In genomic region chr17:9109933-9110332, GRCh38 we compare ENCODE assay signal across 19 cellular contexts.
A peak's percentile ranks its signal among the peaks of the same experiment; 100 is the strongest.
DNase-seq lines count a peak whose midpoint lies in the region; ATAC-seq, FAIRE-seq and TF ChIP-seq lines count a peak whose summit lies in the region.
"Had no signal": no experiment of that assay in that cellular context is flagged by ENCODE, and none has a peak within 500 bp of the region (broad histone marks: within the 10 kb centered on the region; RNA-seq: fewer than 3 reads in every experiment).

No MANE protein-coding gene starts in this region.

- DNase-seq in activated effector memory CD4-positive, alpha-beta T cell treated with anti-CD3 and anti-CD28 coated beads, Interleukin-2, amount 50 U/mL, for 16 hours, result peak; percentile 25
- DNase-seq in activated effector memory CD4-positive, alpha-beta T cell treated with Interleukin-2 at 50 U/mL for 16 hours, result no peak
- no peak for DNase-seq in H1 (ENCODE audit: low read depth in 1 of 2, low spot score in 2 of 2)
- peak; percentile 13 for DNase-seq in iPS DF 6.9 (ENCODE audit: low read depth, low spot score)
- no peak for DNase-seq in NCI-H345 treated with DMSO at 0.1 percent for 48 hours (lab: John Stamatoyannopoulos, UW; ENCODE audit: unreplicated experiment)
- DNase-seq in pons (ENCODE audit: low spot score), result no peak
- DNase-seq: CD4-positive, alpha-beta memory T cell; DMS153; DMS79; GDM1; GM23248 had no signal

- no peak overlapping the region for H3K18ac ChIP-seq in H1 (ENCODE audit: extremely low read depth, low read length)

- H3K4me3 ChIP-seq in H1 (ENCODE audit: extremely low read depth in 1 of 4, insufficient read depth in 2 of 4, low read depth in 3 of 4, low read length in 4 of 4), result no peak overlapping the region
- no peak overlapping the region for H3K4me3 ChIP-seq in iPS DF 6.9 (ENCODE audit: low read length)
- H3K4me3 ChIP-seq: BLaER1, GM23248, HAP-1 had no signal

- H3K56ac ChIP-seq in H1 (replicated peaks; ENCODE audit: insufficient read length, low read depth, low read length), result no peak overlapping the region

- no peak overlapping the region for H2BK5ac ChIP-seq in H1 (ENCODE audit: low read depth, low read length)

- no peak for TF ChIP-seq POLR2A in H1 (IDR thresholded peaks at IDR 0.05; ENCODE audit: control extremely low read depth in 1 of 2, low read depth in 2 of 2, low read length in 2 of 2)

- H2BK15ac ChIP-seq in H1 (ENCODE audit: low read length), result no peak overlapping the region

- no peak overlapping the region for H3K27ac ChIP-seq in H1 (ENCODE audit: low read depth, low read length)
- H3K27ac ChIP-seq in iPS DF 6.9 (ENCODE audit: low read length), result no peak overlapping the region
- H3K27ac ChIP-seq: 22Rv1, BLaER1, GM23248 had no signal

- CTCF ChIA-PET in H1 (lab: Charles Lee; ENCODE audit: partially characterized antibody), result interaction anchor here (0.6 to 1.6 kb wide), 5 partner anchors 12 to 619 kb away, joined by 3 to 6 read pairs (median 3); no protein-coding TSS in a partner anchor

- H3K79me2 ChIP-seq in H1 (ENCODE audit: control insufficient read depth in 1 of 2, insufficient read depth in 2 of 2, low read length in 2 of 2), result no peaks in the 10 kb centered on the region

- POLR2A ChIA-PET in H1 (lab: Charles Lee; ENCODE audit: partially characterized antibody), result no interaction called here

- no peak overlapping the region for H3K23ac ChIP-seq in H1 (ENCODE audit: insufficient read length)

- FAIRE-seq in H1 (lab: Jason Lieb, UNC), result no peak
- FAIRE-seq: GM12892, GM18507, HepG2 had no signal

- ATAC-seq in GM21619 (IDR thresholded peaks at IDR 0.05; ENCODE audit: unreplicated experiment), result no peak
- no peak for ATAC-seq in GM19395 (IDR thresholded peaks at IDR 0.05; ENCODE audit: unreplicated experiment)
- ATAC-seq: HepG2 had no signal

- no peak overlapping the region; a peak in 1 of 4 replicates for H3K4me2 ChIP-seq in H1 (ENCODE audit: insufficient read depth in 1 of 2, low read depth in 2 of 2, low read length in 2 of 2)
- H3K4me2 ChIP-seq: BLaER1 had no signal

- no peak overlapping the region for H2AFZ ChIP-seq in H1 (ENCODE audit: low read length)
- H2AFZ ChIP-seq: GM23248 had no signal

- H3K4me1 ChIP-seq in H1 (replicated peaks in 1 of 4; ENCODE audit: control insufficient read depth in 3 of 4, insufficient read depth in 4 of 4, low read length in 3 of 4), result peaks cover 0 to 15% (median 4%) of the 10 kb centered on the region in 4 experiments; a peak in 4 of 7 replicates
- H3K4me1 ChIP-seq in iPS DF 6.9 (ENCODE audit: control insufficient read depth, insufficient read depth, low read length), result no peaks in the 10 kb centered on the region; the same call in 1 of the 2 replicates

- no peak overlapping the region for H2AK5ac ChIP-seq in H1 (ENCODE audit: low read depth, low read length)

- H3K79me1 ChIP-seq in H1 (ENCODE audit: low read depth, low read length), result no peaks in the 10 kb centered on the region

- no peak overlapping the region for H2BK120ac ChIP-seq in H1 (replicated peaks; ENCODE audit: low read depth, low read length)

- no peak overlapping the region for H2BK12ac ChIP-seq in H1 (ENCODE audit: low read depth, low read length)

- no peak for TF ChIP-seq RAD21 in H1 (IDR thresholded peaks at IDR 0.05 in 1 of 2, conservative IDR thresholded peaks at IDR 0.05 in 1 of 2; ENCODE audit: low read depth in 2 of 2, low read length in 2 of 2)

- no peak overlapping the region for H3K9ac ChIP-seq in H1 (replicated peaks in 1 of 4; ENCODE audit: extremely low read depth in 1 of 4, low read depth in 3 of 4, low read length in 3 of 4)
- H3K9ac ChIP-seq: BLaER1, GM23248 had no signal

- no peaks in the 10 kb centered on the region for H4K20me1 ChIP-seq in H1 (replicated peaks in 1 of 2; ENCODE audit: control insufficient read depth in 1 of 2, insufficient read depth in 2 of 2, low read length in 2 of 2)
- H4K20me1 ChIP-seq: BLaER1 had no signal

- no peak overlapping the region for H4K91ac ChIP-seq in H1 (replicated peaks; ENCODE audit: insufficient read length, low read length)

- TF ChIP-seq EP300 in H1 (IDR thresholded peaks at IDR 0.05; ENCODE audit: borderline replicate concordance in 1 of 2, low read depth in 2 of 2, low read length in 2 of 2), result no peak

- H2BK20ac ChIP-seq in H1 (ENCODE audit: low read length), result peak overlapping the region; percentile 8; the same call in 1 of the 2 replicates

- no peak overlapping the region for H3K4ac ChIP-seq in H1 (replicated peaks; ENCODE audit: insufficient read length, low read depth, low read length)

- H3K36me3 ChIP-seq in H1 (ENCODE audit: control insufficient read depth in 2 of 4, insufficient read depth in 4 of 4, low read length in 3 of 4), result no peaks in the 10 kb centered on the region
- no peaks in the 10 kb centered on the region for H3K36me3 ChIP-seq in iPS DF 6.9 (ENCODE audit: control insufficient read depth, insufficient read depth, low read length)
- H3K36me3 ChIP-seq: BLaER1, HAP-1 had no signal

- H3K14ac ChIP-seq in H1 (ENCODE audit: insufficient read length), result no peak overlapping the region

- H4K8ac ChIP-seq in H1 (ENCODE audit: extremely low read depth, insufficient read depth, low read length), result no peak overlapping the region

- 25% methylated on average over 3 of the region's 4 CpGs; no CpG with 5 or more reads in 1 of the 2 experiments for WGBS in H1 (ENCODE audit: extremely low coverage in 1 of 2, insufficient coverage in 1 of 2, insufficient read length in 1 of 2, insufficient replicate concordance in 2 of 2, low coverage in 1 of 2, low lambda C conversion rate in 2 of 2, missing lambda C conversion rate in 1 of 2), 2 experiments
- WGBS in iPS DF 6.9 (ENCODE audit: insufficient coverage, insufficient read length), result no CpG with 5 or more reads among the region's 4 CpGs

- H3K23me2 ChIP-seq in H1 (ENCODE audit: low read depth, low read length), result no peaks in the 10 kb centered on the region

- no peak for TF ChIP-seq CTCF in H1 (IDR thresholded peaks at IDR 0.05; ENCODE audit: control extremely low read depth in 1 of 3, insufficient read depth in 1 of 3, low read depth in 1 of 3, low read length in 3 of 3)

- no peak overlapping the region for H4K5ac ChIP-seq in H1 (ENCODE audit: insufficient read length, low read depth, low read length)

- H3K27me3 ChIP-seq in H1 (replicated peaks in 1 of 4; ENCODE audit: control insufficient read depth in 3 of 4, extremely low read depth in 1 of 4, insufficient read depth in 3 of 4, low read length in 3 of 4) (peaks cover 0 to 2% (median 0%) of the 10 kb centered on the region in 4 experiments; a peak in 3 of 7 replicates), iPS DF 6.9 (ENCODE audit: control insufficient read depth, insufficient read depth, low read length) (no peaks in the 10 kb centered on the region)
- H3K27me3 ChIP-seq: BLaER1 had no signal

- H3K9me3 ChIP-seq in H1 (ENCODE audit: insufficient read depth in 2 of 2, low read depth in 1 of 2, low read length in 1 of 2) (no peaks in the 10 kb centered on the region), iPS DF 6.9 (ENCODE audit: control insufficient read depth, insufficient read depth, low read length) (no peaks in the 10 kb centered on the region)
- H3K9me3 ChIP-seq: BLaER1, HAP-1 had no signal

TF ChIP-seq in H1, 55 proteins besides CTCF, POLR2A, EP300 and RAD21:
- TF ChIP-seq ATF2 (IDR thresholded peaks at IDR 0.05; ENCODE audit: low read length), result no peak
- no peak for TF ChIP-seq SIX5 (IDR thresholded peaks at IDR 0.05; ENCODE audit: low read depth, low read length)
- no peak for TF ChIP-seq GABPA (IDR thresholded peaks at IDR 0.05; ENCODE audit: borderline replicate concordance, insufficient read depth, low read length)
- no peak for TF ChIP-seq GTF2F1 (IDR thresholded peaks at IDR 0.05; ENCODE audit: borderline replicate concordance, low read depth, low read length)
- TF ChIP-seq RFX5 (IDR thresholded peaks at IDR 0.05; ENCODE audit: borderline replicate concordance, low read depth, low read length), result no peak
- no peak for TF ChIP-seq NRF1 (IDR thresholded peaks at IDR 0.05; ENCODE audit: low read depth, low read length)
- TF ChIP-seq CTBP2 (IDR thresholded peaks at IDR 0.05; ENCODE audit: borderline replicate concordance, insufficient read depth, insufficient read length, low read length), result no peak

Comparison
In these comparisons a context has a peak if more than half of its experiments do, and no peak if none do; other contexts are left out.
1. DNase-seq: peak in activated effector memory CD4-positive, alpha-beta T cell treated with anti-CD3 and anti-CD28 coated beads, Interleukin-2, amount 50 U/mL, for 16 hours (single experiment) and iPS DF 6.9 (single experiment); none in activated effector memory CD4-positive, alpha-beta T cell treated with Interleukin-2 at 50 U/mL for 16 hours (single experiment), H1 (0 of 2), NCI-H345 treated with DMSO at 0.1 percent for 48 hours (single experiment) and pons (single experiment).